Comparison of ENCODE assay signal across 23 cellular contexts in the genomic region with DNA sequence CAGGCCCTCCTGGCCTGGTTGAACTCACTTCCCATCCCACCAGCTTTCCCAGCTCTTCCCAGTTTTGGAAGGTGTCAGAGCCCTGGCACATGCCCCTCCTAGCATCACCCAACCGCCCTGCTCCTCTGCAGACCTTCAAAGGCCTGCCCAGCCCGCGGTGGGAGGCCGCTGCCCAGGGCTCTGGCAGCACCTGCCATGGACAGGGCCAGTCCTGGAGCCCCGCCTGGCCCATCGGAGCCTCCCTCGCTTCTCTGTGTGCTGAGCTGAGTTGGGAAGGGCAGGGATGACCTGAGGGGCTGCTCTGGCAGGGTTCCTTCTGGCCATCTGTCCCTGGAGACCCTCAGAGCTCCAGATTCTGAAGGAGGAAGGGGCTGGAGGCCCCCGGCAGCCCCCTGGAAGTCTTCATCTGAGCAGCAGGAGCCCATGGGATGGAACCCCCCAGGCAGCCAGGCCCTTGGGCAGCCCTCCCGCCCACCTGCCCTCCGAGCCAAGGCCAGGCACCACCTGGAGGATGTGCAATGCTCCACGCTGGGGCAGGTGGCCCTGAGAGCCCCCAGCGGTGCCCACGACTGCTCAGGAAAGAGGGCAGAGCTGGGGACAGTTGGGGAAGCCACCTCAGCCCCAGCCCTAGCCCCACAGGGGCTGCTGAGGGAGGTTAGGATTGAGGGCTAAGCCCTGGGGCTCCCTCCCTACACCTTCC. TPM values are rescaled to one million over a fixed set of nuclear protein-coding genes. Genes with fewer than 3 reads are reported as not detected.
DNase-seq lines count a peak whose midpoint lies in the region; ATAC-seq, FAIRE-seq and TF ChIP-seq lines count a peak whose summit lies in the region.
"Had no signal": no experiment of that assay in that cellular context is flagged by ENCODE, and none has a peak within 500 bp of the region (broad histone marks: within the 10 kb centered on the region; RNA-seq: fewer than 3 reads in every experiment).

No MANE protein-coding gene starts in this region.

- H3K14ac ChIP-seq in IMR-90 (replicated peaks; ENCODE audit: low read depth, low read length): no peak overlapping the region

- WGBS in IMR-90 (ENCODE audit: extremely low coverage in 2 of 2, insufficient read length in 1 of 2), 2 experiments: 65% methylated on average over 5 of the region's 13 CpGs; no CpG with 5 or more reads in 1 of the 2 experiments
- WGBS in GM12878 (ENCODE audit: insufficient coverage, insufficient replicate concordance, low lambda C conversion rate, missing lambda C conversion rate): 90% methylated on average over 13 of the region's 13 CpGs

- H3K4me3 ChIP-seq in IMR-90 (ENCODE audit: insufficient read depth, low read depth, low read length) (no peak overlapping the region), GM12878 (peak overlapping the region; percentile 96; the same call in 1 of the 2 replicates), neutrophil (ENCODE audit: low read depth in 1 of 2, low read length in 1 of 2) (peak overlapping the region in 1 of 2 experiments; percentile 81)
- H3K4me3 ChIP-seq: breast epithelium, left lung, uterus had no signal

- H3K4me1 ChIP-seq in IMR-90 (ENCODE audit: control insufficient read depth, insufficient read depth, low read length) (no peaks in the 10 kb centered on the region), GM12878 (ENCODE audit: control insufficient read depth, insufficient read depth, low read length) (peaks cover 39% of the 10 kb centered on the region), neutrophil (ENCODE audit: control insufficient read depth in 1 of 2, insufficient read depth in 1 of 2, low read depth in 1 of 2, low read length in 1 of 2) (peaks cover 83 to 89% of the 10 kb centered on the region in 2 experiments)
- H3K4me1 ChIP-seq: breast epithelium, parathyroid adenoma, uterus had no signal

- no peak overlapping the region for H4K91ac ChIP-seq in IMR-90 (ENCODE audit: insufficient read depth, low read depth, low read length)

- POLR2A ChIA-PET in IMR-90 (lab: Charles Lee; ENCODE audit: unreplicated experiment) (no interaction called here), GM12878 (lab: Charles Lee) (no interaction called here)

- intact Hi-C loops in IMR-90 (cut with micrococcal nuclease) (no loop called here), GM12878 (cut with micrococcal nuclease; ENCODE audit: unreplicated experiment) (no loop called here)

- dilution Hi-C loops in IMR-90 (cut with HindIII; ENCODE audit: low sequenced_read_pairs, unreplicated experiment): no loop called here

- peak overlapping the region; percentile 82 for H3K27ac Mint-ChIP-seq in activated T-cell treated with anti-CD3 and anti-CD28 coated beads, Interleukin-2, amount 50 U/mL, for 24 hours
- H3K27ac Mint-ChIP-seq: H9, WTC11 had no signal

- H3K56ac ChIP-seq in IMR-90 (ENCODE audit: extremely low read depth, insufficient read depth, low read length): no peak overlapping the region

- H4K8ac ChIP-seq in IMR-90 (ENCODE audit: low read depth in 2 of 2, low read length in 2 of 2): no peak overlapping the region

- TF ChIP-seq EP300 in GM12878 (IDR thresholded peaks at IDR 0.05; ENCODE audit: borderline replicate concordance in 1 of 2, control insufficient read depth in 1 of 2, low read depth in 2 of 2, low read length in 2 of 2): no peak

- in situ Hi-C loops in IMR-90 (cut with MboI; ENCODE audit: low sequenced_read_pairs): no loop called here
- in situ Hi-C loops in GM12878 (cut with MboI): loop anchor here (10.0 kb wide), 1 partner anchor 1012 kb away; a partner anchor contains a TSS

- H4K20me1 ChIP-seq in IMR-90 (ENCODE audit: insufficient read depth, low read length) (no peaks in the 10 kb centered on the region), GM12878 (ENCODE audit: control insufficient read depth, insufficient read depth) (peaks cover 17% of the 10 kb centered on the region; the same call in 1 of the 2 replicates)

- no peak overlapping the region for H2BK20ac ChIP-seq in IMR-90 (ENCODE audit: low read depth, low read length)

- no peaks in the 10 kb centered on the region for H3K27me3 Mint-ChIP-seq in activated T-cell treated with anti-CD3 and anti-CD28 coated beads, Interleukin-2, amount 50 U/mL, for 24 hours

- BruUV-seq in IMR-90 (replicated peaks; lab: Mats Ljungman, UMichigan): no TSS peak
- BruUV-seq in GM12878 (replicated peaks; lab: Mats Ljungman, UMichigan): no TSS peak

- H3K9me1 ChIP-seq in IMR-90 (ENCODE audit: insufficient read depth, low read length): no peaks in the 10 kb centered on the region

- H3K27me3 ChIP-seq in IMR-90 (ENCODE audit: control insufficient read depth, insufficient read depth, low read length): peaks cover 31% of the 10 kb centered on the region
- no peaks in the 10 kb centered on the region for H3K27me3 ChIP-seq in GM12878 (replicated peaks in 1 of 2; ENCODE audit: control insufficient read depth in 2 of 2, insufficient read depth in 2 of 2, low read length in 1 of 2)
- H3K27me3 ChIP-seq in neutrophil: no peaks in the 10 kb centered on the region
- H3K27me3 ChIP-seq: breast epithelium, left lung, uterus had no signal

- H3K18ac ChIP-seq in IMR-90 (ENCODE audit: low read depth, low read length): no peak overlapping the region

- CTCF ChIA-PET in IMR-90 (lab: Yijun Ruan, JAX): no interaction called here
- CTCF ChIA-PET in GM12878 (lab: Yijun Ruan, JAX): interaction anchor here (1.1 to 3.0 kb wide), 3 partner anchors 24 to 163 kb away, joined by 4 to 10 read pairs (median 5); no protein-coding TSS in a partner anchor

- TF ChIP-seq POLR2A in IMR-90 (IDR thresholded peaks at IDR 0.05; ENCODE audit: low read depth, low read length): no peak
- no peak; the same call in 1 of the 2 replicates for TF ChIP-seq POLR2A in GM12878 (IDR thresholded peaks at IDR 0.05; ENCODE audit: low read depth, low read length)

- H2AFZ ChIP-seq in IMR-90 (replicated peaks; ENCODE audit: low read length, poor library complexity) (no peak overlapping the region), GM12878 (ENCODE audit: control insufficient read depth, low read depth, low read length) (no peak overlapping the region)
- H2AFZ ChIP-seq: parathyroid adenoma had no signal

- no peak overlapping the region for H3K4me2 ChIP-seq in IMR-90 (ENCODE audit: low read depth, low read length)
- peak overlapping the region; percentile 100 for H3K4me2 ChIP-seq in GM12878 (ENCODE audit: control insufficient read depth, insufficient read depth)

- TF ChIP-seq RAD21 in IMR-90 (IDR thresholded peaks at IDR 0.05; ENCODE audit: low read length) (no peak), GM12878 (IDR thresholded peaks at IDR 0.05; ENCODE audit: insufficient read depth, low read depth, low read length) (no peak)

- no peaks in the 10 kb centered on the region for H3K79me1 ChIP-seq in IMR-90 (ENCODE audit: low read depth in 1 of 2, low read length in 2 of 2)

- H3K9me3 ChIP-seq in IMR-90 (ENCODE audit: control insufficient read depth, insufficient read depth, low read length) (no peaks in the 10 kb centered on the region), GM12878 (replicated peaks; ENCODE audit: control insufficient read depth, insufficient read depth, low read length) (no peaks in the 10 kb centered on the region), neutrophil (no peaks in the 10 kb centered on the region)
- H3K9me3 ChIP-seq: breast epithelium, left lung, uterus had no signal

- H2BK120ac ChIP-seq in IMR-90 (ENCODE audit: low read depth, low read length): no peak overlapping the region

- H2AK5ac ChIP-seq in IMR-90 (ENCODE audit: low read depth, low read length): no peak overlapping the region

- SMC1A ChIA-PET in GM12878 (lab: Charles Lee; ENCODE audit: uncharacterized antibody, unreplicated experiment): interaction anchor here (1.4 to 1.7 kb wide), 3 partner anchors 15 to 162 kb away, joined by 3 to 6 read pairs (median 3); no protein-coding TSS in a partner anchor

- H3K4me3 Mint-ChIP-seq in activated T-cell treated with anti-CD3 and anti-CD28 coated beads, Interleukin-2, amount 50 U/mL, for 24 hours: no peak overlapping the region
- H3K4me3 Mint-ChIP-seq: H9, WTC11 had no signal

- H3K36me3 ChIP-seq in IMR-90 (ENCODE audit: control insufficient read depth, insufficient read depth, low read length): no peaks in the 10 kb centered on the region
- peaks cover 1 to 3% of the 10 kb centered on the region in 2 experiments; a peak in 3 of 4 replicates for H3K36me3 ChIP-seq in GM12878 (ENCODE audit: control insufficient read depth in 2 of 2, insufficient read depth in 2 of 2, low read length in 1 of 2)
- H3K36me3 ChIP-seq in neutrophil: peaks cover 71% of the 10 kb centered on the region
- H3K36me3 ChIP-seq: breast epithelium, left lung, uterus had no signal

- no peak for FAIRE-seq in GM12878 (lab: Jason Lieb, UNC)
- FAIRE-seq: frontal cortex had no signal

- no peak overlapping the region for H2BK15ac ChIP-seq in IMR-90 (ENCODE audit: low read depth, low read length)

- no peaks in the 10 kb centered on the region for H3K9me3 Mint-ChIP-seq in activated T-cell treated with anti-CD3 and anti-CD28 coated beads, Interleukin-2, amount 50 U/mL, for 24 hours
- H3K9me3 Mint-ChIP-seq: H9, WTC11 had no signal

- no peak overlapping the region for H2BK5ac ChIP-seq in IMR-90 (ENCODE audit: low read depth, low read length, poor library complexity, severe bottlenecking)

- no peak for DNase-seq in activated T-cell treated with anti-CD3 and anti-CD28 coated beads, Interleukin-2, amount 50 U/mL, for 24 hours
- DNase-seq in activated T-cell treated with anti-CD3 and anti-CD28 coated beads for 4 hours (no peak), IMR-90 (no peak), GM12878 (ENCODE audit: low read depth, low spot score) (no peak), NCI-H2227 treated with DMSO at 0.1 percent for 48 hours (lab: John Stamatoyannopoulos, UW) (no peak)
- no peak for DNase-seq in effector CD4-positive, alpha-beta T cell
- DNase-seq: activated CD8-positive, alpha-beta memory T cell treated with anti-CD3 and anti-CD28 coated beads, Interleukin-2, amount 50 U/mL, for 48 hours; dermis blood vessel endothelial cell; H9; NCI-H1930; Right ventricle myocardium superior; stimulated activated CD4-positive, alpha-beta T cell treated with anti-CD3 and anti-CD28 coated beads, Interleukin-2, amount 100 ng/mL, for 24 hours; uterus had no signal

- no peak for ATAC-seq in IMR-90 (ENCODE audit: low read depth)
- no peak for ATAC-seq in GM12878
- ATAC-seq in GM21423 (IDR thresholded peaks at IDR 0.05; ENCODE audit: unreplicated experiment): no peak
- ATAC-seq: left lung, WTC11 had no signal

- H3K9ac ChIP-seq in IMR-90 (ENCODE audit: low read depth, low read length) (no peak overlapping the region), GM12878 (ENCODE audit: control insufficient read depth, insufficient read depth, low read length) (peak overlapping the region; percentile 68)
- H3K9ac ChIP-seq: parathyroid adenoma had no signal

- no peak overlapping the region for H3K23ac ChIP-seq in IMR-90 (ENCODE audit: low read depth, low read length)

- H3K4me1 Mint-ChIP-seq in activated T-cell treated with anti-CD3 and anti-CD28 coated beads, Interleukin-2, amount 50 U/mL, for 24 hours (ENCODE audit: low read depth): peaks cover 58% of the 10 kb centered on the region
- H3K4me1 Mint-ChIP-seq: H9, WTC11 had no signal

- peaks cover 22% of the 10 kb centered on the region for H3K36me3 Mint-ChIP-seq in activated T-cell treated with anti-CD3 and anti-CD28 coated beads, Interleukin-2, amount 50 U/mL, for 24 hours (ENCODE audit: low read depth)
- H3K36me3 Mint-ChIP-seq: WTC11 had no signal

- no peak overlapping the region for H3K4ac ChIP-seq in IMR-90 (ENCODE audit: low read depth, low read length)

- H2AK9ac ChIP-seq in IMR-90 (replicated peaks; ENCODE audit: low read depth, low read length, poor library complexity): peak overlapping the region; percentile 61

- RAD21 ChIA-PET in GM12878 (lab: Charles Lee; ENCODE audit: unreplicated experiment): interaction anchor here (0.9 to 1.2 kb wide), 2 partner anchors 9 to 24 kb away, joined by 3 read pairs; no protein-coding TSS in a partner anchor

- H4K5ac ChIP-seq in IMR-90 (ENCODE audit: low read depth, low read length): no peak overlapping the region

- H3K79me2 ChIP-seq in GM12878 (ENCODE audit: control insufficient read depth, insufficient read depth, low read length): peaks cover 89% of the 10 kb centered on the region
- H3K79me2 ChIP-seq: parathyroid adenoma had no signal

- TF ChIP-seq CTCF in IMR-90 (conservative IDR thresholded peaks at IDR 0.05; ENCODE audit: low read depth, low read length) (no peak), GM12878 (IDR thresholded peaks at IDR 0.05 in 2 of 3, conservative IDR thresholded peaks at IDR 0.05 in 1 of 3; ENCODE audit: control insufficient read depth in 2 of 3, extremely low read depth in 1 of 3, insufficient read depth in 1 of 3, low read depth in 3 of 3, low read length in 3 of 3) (no peak), neutrophil (IDR thresholded peaks at IDR 0.05) (no peak)

- H3K27ac ChIP-seq in IMR-90 (ENCODE audit: insufficient read depth, low read length) (no peak overlapping the region), GM12878 (ENCODE audit: control insufficient read depth, insufficient read depth) (peak overlapping the region; percentile 99), neutrophil (peak overlapping the region; percentile 100)
- H3K27ac ChIP-seq: breast epithelium, left lung, parathyroid adenoma, uterus had no signal

RNA-seq across cellular contexts. Expression of a gene that starts 3.6 kb away (rescaled TPM):
- total RNA-seq in IMR-90 (2012; rRNA removed): not detected in 2 replicates
- polyA plus RNA-seq in IMR-90 (2012; rRNA removed): 0.11 TPM in 1 of 2 replicates, not detected in the other
- polyA plus RNA-seq in IMR-90 (2012; cell fraction: cytosol; rRNA removed): 0.04 and 0.13 TPM in 2 replicates
- polyA plus RNA-seq in IMR-90 (2012; cell fraction: nucleus; rRNA removed; ENCODE audit: low replicate concordance): 0.48 TPM in 1 of 2 replicates, not detected in the other
- total RNA-seq in GM12878 (2013; cell fraction: nucleolus; rRNA removed): 108 and 116 TPM in 2 replicates
- total RNA-seq in GM12878 (2014; rRNA removed): 374 and 409 TPM in 2 replicates
- 152 and 171 TPM in 2 replicates for total RNA-seq in GM12878 (2014; rRNA removed; fragmentation: Illumina TruSeq; extraction: Trizol)
- total RNA-seq in GM12878 (2021): 478 and 488 TPM in 2 replicates
- polyA plus RNA-seq in GM12878 (2011; ENCODE audit: low read depth): 194 TPM
- 156 and 283 TPM in 2 replicates for polyA plus RNA-seq in GM12878 (2011; rRNA removed)
- 242 and 323 TPM in 2 replicates for polyA plus RNA-seq in GM12878 (2011; cell fraction: cytosol; rRNA removed)
- 182 and 199 TPM in 2 replicates for polyA plus RNA-seq in GM12878 (2011; cell fraction: nucleus; rRNA removed)
- polyA plus RNA-seq in GM12878 (2012): 365 and 472 TPM in 2 replicates
- polyA plus RNA-seq in GM12878 (2014; fragmentation: Illumina TruSeq; extraction: Trizol): 109 and 328 TPM in 2 replicates
- polyA plus RNA-seq in GM12878 (2014; fragmentation: Nextera tagmentation; extraction: Ambion mirVana): 10 to 100 TPM; 19.2 to 34.2 TPM
- 411 and 535 TPM in 2 replicates for polyA plus RNA-seq in GM12878 (2014; rRNA removed)
- polyA plus RNA-seq in GM12878 (2016; fragmentation: Nextera tagmentation; extraction: Ambion mirVana): 100 to 1,000 TPM; 442 to 487 TPM
- 57.7 and 106 TPM in 2 replicates for polyA minus RNA-seq in GM12878 (2011; rRNA and poly(A)+ RNA removed)
- 52.5 and 54.1 TPM in 2 replicates for polyA minus RNA-seq in GM12878 (2011; cell fraction: cytosol; rRNA and poly(A)+ RNA removed)
- 14.3 and 28.3 TPM in 2 replicates for polyA minus RNA-seq in GM12878 (2011; cell fraction: nucleus; rRNA and poly(A)+ RNA removed)
- total RNA-seq: dermis blood vessel endothelial cell, epithelial cell of proximal tubule, H9, NCI-H460 had no signal

RNA-seq across cellular contexts. Expression of a gene that starts 17.7 kb away (rescaled TPM):
- total RNA-seq in IMR-90 (2012; rRNA removed) (not detected in 2 replicates), GM12878 (2014; rRNA removed) (0.76 and 0.79 TPM in 2 replicates), GM12878 (2014; rRNA removed; fragmentation: Illumina TruSeq; extraction: Trizol) (0.37 TPM in 1 of 2 replicates, not detected in the other), GM12878 (2021) (0.38 and 0.61 TPM in 2 replicates)
- polyA plus RNA-seq in IMR-90 (2012; rRNA removed) (not detected in 2 replicates), GM12878 (2011; rRNA removed) (0.35 TPM in 1 of 2 replicates, not detected in the other), GM12878 (2014; fragmentation: Illumina TruSeq; extraction: Trizol) (not detected in 2 replicates), GM12878 (2014; fragmentation: Nextera tagmentation; extraction: Ambion mirVana) (under 1 TPM; 0.14 to 0.33 TPM), GM12878 (2014; rRNA removed) (0.37 and 0.56 TPM in 2 replicates), GM12878 (2016; fragmentation: Nextera tagmentation; extraction: Ambion mirVana) (not detected)
- not detected in 2 replicates for polyA plus RNA-seq in IMR-90 (2012; cell fraction: cytosol; rRNA removed)
- polyA plus RNA-seq in IMR-90 (2012; cell fraction: nucleus; rRNA removed; ENCODE audit: low replicate concordance): 0.25 TPM in 1 of 2 replicates, not detected in the other
- not detected in 2 replicates for total RNA-seq in GM12878 (2013; cell fraction: nucleolus; rRNA removed)
- not detected for polyA plus RNA-seq in GM12878 (2011; ENCODE audit: low read depth)
- 0.17 and 0.24 TPM in 2 replicates for polyA plus RNA-seq in GM12878 (2011; cell fraction: cytosol; rRNA removed)
- 0.57 and 0.87 TPM in 2 replicates for polyA plus RNA-seq in GM12878 (2011; cell fraction: nucleus; rRNA removed)
- polyA plus RNA-seq in GM12878 (2012): 0.72 and 0.80 TPM in 2 replicates
- 1.1 TPM in 1 of 2 replicates, not detected in the other for polyA minus RNA-seq in GM12878 (2011; rRNA and poly(A)+ RNA removed)
- not detected in 2 replicates for polyA minus RNA-seq in GM12878 (2011; cell fraction: cytosol; rRNA and poly(A)+ RNA removed)
- not detected in 2 replicates for polyA minus RNA-seq in GM12878 (2011; cell fraction: nucleus; rRNA and poly(A)+ RNA removed)
- total RNA-seq: dermis blood vessel endothelial cell; epithelial cell of proximal tubule; frontal cortex; H9; NCI-H460; Right ventricle myocardium superior; T-helper 1 cell treated with Interleukin-12 subunit alpha and Interleukin-12 subunit beta and Interleukin-4 antibody, amounts not matched to agents 30 ng/mL and 1 ng/mL, for 36 hours; WTC11 had no signal

RNA-seq across cellular contexts. Expression of a gene that starts 21.7 kb away (rescaled TPM):
- total RNA-seq in IMR-90 (2012; rRNA removed) (not detected in 2 replicates), GM12878 (2014; rRNA removed) (not detected in 2 replicates), GM12878 (2014; rRNA removed; fragmentation: Illumina TruSeq; extraction: Trizol) (not detected in 2 replicates), GM12878 (2021) (0.19 TPM in 1 of 2 replicates, not detected in the other)
- polyA plus RNA-seq in IMR-90 (2012; rRNA removed) (not detected in 2 replicates), GM12878 (2011; rRNA removed) (not detected in 2 replicates), GM12878 (2014; fragmentation: Illumina TruSeq; extraction: Trizol) (not detected in 2 replicates), GM12878 (2014; fragmentation: Nextera tagmentation; extraction: Ambion mirVana) (not detected), GM12878 (2014; rRNA removed) (0.44 TPM in 1 of 2 replicates, not detected in the other), GM12878 (2016; fragmentation: Nextera tagmentation; extraction: Ambion mirVana) (not detected)
- not detected in 2 replicates for polyA plus RNA-seq in IMR-90 (2012; cell fraction: cytosol; rRNA removed)
- polyA plus RNA-seq in IMR-90 (2012; cell fraction: nucleus; rRNA removed; ENCODE audit: low replicate concordance): 0.32 TPM in 1 of 2 replicates, not detected in the other
- total RNA-seq in GM12878 (2013; cell fraction: nucleolus; rRNA removed): not detected in 2 replicates
- polyA plus RNA-seq in GM12878 (2011; ENCODE audit: low read depth): 0.16 TPM
- 0.09 TPM in 1 of 2 replicates, not detected in the other for polyA plus RNA-seq in GM12878 (2011; cell fraction: cytosol; rRNA removed)
- polyA plus RNA-seq in GM12878 (2011; cell fraction: nucleus; rRNA removed): 1.3 and 1.4 TPM in 2 replicates
- polyA plus RNA-seq in GM12878 (2012): 0.16 and 0.46 TPM in 2 replicates
- not detected in 2 replicates for polyA minus RNA-seq in GM12878 (2011; rRNA and poly(A)+ RNA removed)
- polyA minus RNA-seq in GM12878 (2011; cell fraction: cytosol; rRNA and poly(A)+ RNA removed): not detected in 2 replicates
- polyA minus RNA-seq in GM12878 (2011; cell fraction: nucleus; rRNA and poly(A)+ RNA removed): 0.19 TPM in 1 of 2 replicates, not detected in the other
- total RNA-seq: dermis blood vessel endothelial cell; frontal cortex; H9; NCI-H460; Right ventricle myocardium superior; T-helper 1 cell treated with Interleukin-12 subunit alpha and Interleukin-12 subunit beta and Interleukin-4 antibody, amounts not matched to agents 30 ng/mL and 1 ng/mL, for 36 hours had no signal

RNA-seq across cellular contexts. Expression of a gene that starts 35.2 kb away (rescaled TPM):
- total RNA-seq in IMR-90 (2012; rRNA removed): not detected in 2 replicates
- not detected in 2 replicates for polyA plus RNA-seq in IMR-90 (2012; rRNA removed)
- polyA plus RNA-seq in IMR-90 (2012; cell fraction: cytosol; rRNA removed): not detected in 2 replicates
- not detected in 2 replicates for polyA plus RNA-seq in IMR-90 (2012; cell fraction: nucleus; rRNA removed; ENCODE audit: low replicate concordance)
- not detected in 2 replicates for total RNA-seq in GM12878 (2013; cell fraction: nucleolus; rRNA removed)
- total RNA-seq in GM12878 (2014; rRNA removed): not detected in 2 replicates
- not detected in 2 replicates for total RNA-seq in GM12878 (2014; rRNA removed; fragmentation: Illumina TruSeq; extraction: Trizol)
- not detected in 2 replicates for total RNA-seq in GM12878 (2021)
- polyA plus RNA-seq in GM12878 (2011; ENCODE audit: low read depth): 3.0 TPM
- polyA plus RNA-seq in GM12878 (2011; rRNA removed): not detected in 2 replicates
- 0.01 TPM in 1 of 2 replicates, not detected in the other for polyA plus RNA-seq in GM12878 (2011; cell fraction: cytosol; rRNA removed)
- not detected in 2 replicates for polyA plus RNA-seq in GM12878 (2011; cell fraction: nucleus; rRNA removed)
- 6.1 and 10.8 TPM in 2 replicates for polyA plus RNA-seq in GM12878 (2012)
- not detected in 2 replicates for polyA plus RNA-seq in GM12878 (2014; fragmentation: Illumina TruSeq; extraction: Trizol)
- polyA plus RNA-seq in GM12878 (2014; fragmentation: Nextera tagmentation; extraction: Ambion mirVana): under 1 TPM in 1 of 2 experiments, not detected in 1; 0.02 TPM
- 0.03 TPM in 2 replicates for polyA plus RNA-seq in GM12878 (2014; rRNA removed)
- 1 to 10 TPM in 1 of 2 experiments, under 1 TPM in 1; 0.74 to 1.0 TPM for polyA plus RNA-seq in GM12878 (2016; fragmentation: Nextera tagmentation; extraction: Ambion mirVana)
- not detected in 2 replicates for polyA minus RNA-seq in GM12878 (2011; rRNA and poly(A)+ RNA removed)
- not detected in 2 replicates for polyA minus RNA-seq in GM12878 (2011; cell fraction: cytosol; rRNA and poly(A)+ RNA removed)
- not detected in 2 replicates for polyA minus RNA-seq in GM12878 (2011; cell fraction: nucleus; rRNA and poly(A)+ RNA removed)
- total RNA-seq: breast epithelium; dermis blood vessel endothelial cell; epithelial cell of proximal tubule; frontal cortex; H9; left lung; NCI-H460; T-helper 1 cell treated with Interleukin-12 subunit alpha and Interleukin-12 subunit beta and Interleukin-4 antibody, amounts not matched to agents 30 ng/mL and 1 ng/mL, for 36 hours; uterus; WTC11 had no signal

Comparison
In these comparisons a context has a peak if more than half of its experiments do, and no peak if none do; other contexts are left out.
1. RNA of a gene that starts 3.6 kb away (total RNA-seq): 108 to 488 TPM in GM12878; not detected in IMR-90; every median in the first group is over 100 times any median in the second.